Comparison of ENCODE assay signal across 22 cellular contexts in genomic region chr9:114491430-114492003, GRCh38. TPM values are rescaled to one million over a fixed set of nuclear protein-coding genes. Genes with fewer than 3 reads are reported as not detected.
DNase-seq lines count a peak whose midpoint lies in the region; ATAC-seq, FAIRE-seq and TF ChIP-seq lines count a peak whose summit lies in the region.
"Had no signal": no experiment of that assay in that cellular context is flagged by ENCODE, and none has a peak within 500 bp of the region (broad histone marks: within the 10 kb centered on the region; RNA-seq: fewer than 3 reads in every experiment).

No MANE protein-coding gene starts in this region.

- H3K4me3 Mint-ChIP-seq in GM23338 (no peak overlapping the region), WTC11 (no peak overlapping the region), endothelial cell (ENCODE audit: unreplicated experiment) (no peak overlapping the region)
- no peak overlapping the region for H3K4me3 Mint-ChIP-seq in stimulated activated effector memory CD8-positive, alpha-beta T cell treated with anti-CD3 and anti-CD28 coated beads, Interleukin-12 subunit alpha, Interleukin-12 subunit beta, amount 100 ng/mL, for 72 hours
- H3K4me3 Mint-ChIP-seq: B cell; CD4-positive, CD25-positive, alpha-beta regulatory T cell; CD8-positive, alpha-beta T cell had no signal

- DNase-seq in GM23338 (ENCODE audit: low spot score): peak; percentile 39
- DNase-seq in WTC11 (ENCODE audit: low spot score): no peak
- peak; percentile 42 for DNase-seq in kidney
- DNase-seq in testis: peak; percentile 28
- DNase-seq in activated T-cell treated with anti-CD3 and anti-CD28 coated beads, Interleukin-2, amount 50 U/mL, for 48 hours: no peak
- no peak for DNase-seq in endothelial cell (ENCODE audit: low spot score)
- DNase-seq in stimulated activated effector memory CD8-positive, alpha-beta T cell treated with anti-CD3 and anti-CD28 coated beads, Interleukin-12 subunit alpha, Interleukin-12 subunit beta, amount 100 ng/mL, for 72 hours (ENCODE audit: low spot score in 2 of 2): no peak
- DNase-seq: Caco-2; CD4-positive, CD25-positive, alpha-beta regulatory T cell; CD8-positive, alpha-beta T cell; DMS153; DND-41; GOT3; H7 had no signal

- H3K9me3 Mint-ChIP-seq in GM23338: no peaks in the 10 kb centered on the region
- H3K9me3 Mint-ChIP-seq in WTC11: no peaks in the 10 kb centered on the region
- H3K9me3 Mint-ChIP-seq in endothelial cell (ENCODE audit: unreplicated experiment): no peaks in the 10 kb centered on the region
- no peaks in the 10 kb centered on the region for H3K9me3 Mint-ChIP-seq in stimulated activated effector memory CD8-positive, alpha-beta T cell treated with anti-CD3 and anti-CD28 coated beads, Interleukin-12 subunit alpha, Interleukin-12 subunit beta, amount 100 ng/mL, for 72 hours
- H3K9me3 Mint-ChIP-seq: CD4-positive, CD25-positive, alpha-beta regulatory T cell; CD8-positive, alpha-beta T cell had no signal

- FAIRE-seq in kidney (lab: Jason Lieb, UNC): no peak
- FAIRE-seq: A204.1, G401.6, GM19239 had no signal

- H3K9ac ChIP-seq in kidney (ENCODE audit: low read length in 2 of 2): no peak overlapping the region
- H3K9ac ChIP-seq: BLaER1 had no signal

- H3K27ac Mint-ChIP-seq in GM23338: no peak overlapping the region
- H3K27ac Mint-ChIP-seq in WTC11: no peak overlapping the region
- no peak overlapping the region for H3K27ac Mint-ChIP-seq in endothelial cell (ENCODE audit: unreplicated experiment)
- H3K27ac Mint-ChIP-seq in stimulated activated effector memory CD8-positive, alpha-beta T cell treated with anti-CD3 and anti-CD28 coated beads, Interleukin-12 subunit alpha, Interleukin-12 subunit beta, amount 100 ng/mL, for 72 hours: no peak overlapping the region
- H3K27ac Mint-ChIP-seq: B cell; CD4-positive, CD25-positive, alpha-beta regulatory T cell; CD8-positive, alpha-beta T cell had no signal

- H3K27ac ChIP-seq in GM23338 (ENCODE audit: low read depth) (no peak overlapping the region), kidney (ENCODE audit: low read depth in 2 of 2, low read length in 2 of 2) (no peak overlapping the region), testis (no peak overlapping the region)
- H3K27ac ChIP-seq: 22Rv1, BLaER1, C4-2B had no signal

- H3K36me3 Mint-ChIP-seq in GM23338 (ENCODE audit: low read depth) (no peaks in the 10 kb centered on the region), WTC11 (no peaks in the 10 kb centered on the region), endothelial cell (ENCODE audit: low read depth, unreplicated experiment) (no peaks in the 10 kb centered on the region)
- H3K36me3 Mint-ChIP-seq in stimulated activated effector memory CD8-positive, alpha-beta T cell treated with anti-CD3 and anti-CD28 coated beads, Interleukin-12 subunit alpha, Interleukin-12 subunit beta, amount 100 ng/mL, for 72 hours: peaks cover 17% of the 10 kb centered on the region
- H3K36me3 Mint-ChIP-seq: CD4-positive, CD25-positive, alpha-beta regulatory T cell; CD8-positive, alpha-beta T cell had no signal

- H3F3A ChIP-seq in GM23338 (replicated peaks; ENCODE audit: low read depth): no peaks in the 10 kb centered on the region

- H3K27me3 Mint-ChIP-seq in GM23338 (ENCODE audit: insufficient read depth, low read depth, poor library complexity): peaks cover 3% of the 10 kb centered on the region
- no peaks in the 10 kb centered on the region for H3K27me3 Mint-ChIP-seq in WTC11 (ENCODE audit: low read depth)
- H3K27me3 Mint-ChIP-seq in endothelial cell (ENCODE audit: unreplicated experiment): peaks cover 2% of the 10 kb centered on the region
- H3K27me3 Mint-ChIP-seq: B cell had no signal

- POLR2A ChIA-PET in WTC11 (lab: Charles Lee): interaction anchor here (0.6 kb wide), 1 partner anchor 77 kb away, joined by 4 read pairs; no protein-coding TSS in a partner anchor

- WGBS in testis, 2 donors: 75 to 79% methylated on average over 17 of the region's 17 CpGs

- ATAC-seq in GM23338: peak; percentile 49
- peak; percentile 51 for ATAC-seq in WTC11
- ATAC-seq in stimulated activated effector memory CD8-positive, alpha-beta T cell treated with anti-CD3 and anti-CD28 coated beads, Interleukin-12 subunit alpha, Interleukin-12 subunit beta, amount 100 ng/mL, for 72 hours: no peak
- ATAC-seq: CD8-positive, alpha-beta T cell; HCT116 had no signal

- no peaks in the 10 kb centered on the region for H3K9me3 ChIP-seq in kidney (ENCODE audit: control insufficient read depth in 1 of 2, low read length in 2 of 2)
- H3K9me3 ChIP-seq in testis: no peaks in the 10 kb centered on the region
- H3K9me3 ChIP-seq: BLaER1, Caco-2 had no signal

- H3K9me2 ChIP-seq in GM23338 (ENCODE audit: insufficient read depth): no peaks in the 10 kb centered on the region

- no peak overlapping the region for H2AFZ ChIP-seq in GM23338

- intact Hi-C loops in kidney (cut with DNase I): no loop called here
- intact Hi-C loops in testis (cut with DNase I; ENCODE audit: low total_unique reads): no loop called here

- TF ChIP-seq CTCF in GM23338 (conservative IDR thresholded peaks at IDR 0.05; ENCODE audit: low read depth in 2 of 2) (no peak), WTC11 (IDR thresholded peaks at IDR 0.05) (no peak), kidney (IDR thresholded peaks at IDR 0.05; ENCODE audit: borderline replicate concordance, extremely low read depth, insufficient read depth) (no peak), testis (IDR thresholded peaks at IDR 0.05) (no peak), endothelial cell (IDR thresholded peaks at IDR 0.05; ENCODE audit: unreplicated experiment) (no peak)

- H3K36me3 ChIP-seq in GM23338 (ENCODE audit: insufficient read depth) (no peaks in the 10 kb centered on the region), kidney (ENCODE audit: control insufficient read depth in 1 of 2, insufficient read depth in 2 of 2, low read length in 2 of 2) (no peaks in the 10 kb centered on the region), testis (ENCODE audit: low read depth, missing control alignments) (no peaks in the 10 kb centered on the region)
- H3K36me3 ChIP-seq: BLaER1 had no signal

- peaks cover 3% of the 10 kb centered on the region; the same call in 1 of the 2 replicates for H3K4me1 ChIP-seq in GM23338 (ENCODE audit: insufficient read depth)
- H3K4me1 ChIP-seq in kidney (ENCODE audit: control insufficient read depth in 1 of 2, insufficient read depth in 1 of 2, low read depth in 1 of 2, low read length in 2 of 2): no peaks in the 10 kb centered on the region
- H3K4me1 ChIP-seq in testis: peaks cover 19% of the 10 kb centered on the region
- H3K4me1 ChIP-seq: Caco-2 had no signal

- H3K4me2 ChIP-seq in GM23338: no peak overlapping the region
- H3K4me2 ChIP-seq: BLaER1 had no signal

- H4K20me1 ChIP-seq in GM23338 (replicated peaks; ENCODE audit: insufficient read depth): no peaks in the 10 kb centered on the region; the same call in 1 of the 2 replicates
- H4K20me1 ChIP-seq: BLaER1 had no signal

- TF ChIP-seq POLR2A in testis (IDR thresholded peaks at IDR 0.05): no peak

- H3K4me1 Mint-ChIP-seq in GM23338 (peaks cover 9% of the 10 kb centered on the region; the same call in 2 of the 3 replicates), WTC11 (peaks cover 7% of the 10 kb centered on the region), endothelial cell (ENCODE audit: unreplicated experiment) (peaks cover 9% of the 10 kb centered on the region)
- H3K4me1 Mint-ChIP-seq in stimulated activated effector memory CD8-positive, alpha-beta T cell treated with anti-CD3 and anti-CD28 coated beads, Interleukin-12 subunit alpha, Interleukin-12 subunit beta, amount 100 ng/mL, for 72 hours: peaks cover 52% of the 10 kb centered on the region

- H3K27me3 ChIP-seq in GM23338 (ENCODE audit: insufficient read depth) (no peaks in the 10 kb centered on the region), testis (no peaks in the 10 kb centered on the region)
- H3K27me3 ChIP-seq: BLaER1 had no signal

- H3K4me3 ChIP-seq in GM23338 (no peak overlapping the region), kidney (ENCODE audit: low read length in 2 of 2) (no peak overlapping the region), testis (no peak overlapping the region)
- H3K4me3 ChIP-seq: BLaER1 had no signal

- no peaks in the 10 kb centered on the region for H3K79me2 ChIP-seq in GM23338 (replicated peaks; ENCODE audit: insufficient read depth)

- CTCF ChIA-PET in WTC11 (lab: Charles Lee): interaction anchor here (1.4 to 2.2 kb wide), 3 partner anchors 13 to 162 kb away, joined by 4 to 16 read pairs (median 7); no protein-coding TSS in a partner anchor

TF ChIP-seq in GM23338, 12 proteins besides CTCF, POLR2A, EP300 and RAD21 (continues in another document):
- TF ChIP-seq ZNF331 (CRISPR knock-in tag; IDR thresholded peaks at IDR 0.05; ENCODE audit: low read depth) (no peak), JUNB (IDR thresholded peaks at IDR 0.05; ENCODE audit: unreplicated experiment) (no peak), NANOG (IDR thresholded peaks at IDR 0.05; ENCODE audit: borderline replicate concordance) (no peak)

TF ChIP-seq in WTC11, 78 proteins besides CTCF, POLR2A, EP300 and RAD21 (continues in another document):
- TF ChIP-seq NFYB (CRISPR knock-in tag; conservative IDR thresholded peaks at IDR 0.05; ENCODE audit: low read depth) (no peak), E2F5 (CRISPR knock-in tag; IDR thresholded peaks at IDR 0.05) (no peak)

RNA-seq across cellular contexts. Expression of gene WHRN, which starts 13.8 kb away (rescaled TPM):
- 8.9 and 11.2 TPM in 2 replicates for total RNA-seq in GM23338 (2014; rRNA removed; shearing (Covaris generic))
- 7.2 and 8.3 TPM in 2 replicates for polyA plus RNA-seq in GM23338 (2016; fragmentation: Nextera tagmentation; extraction: Ambion mirVana)
- total RNA-seq in WTC11 (2021): 20.6 to 24.3 TPM (median 23.3 TPM) in 3 replicates
- total RNA-seq in kidney: 14.8 TPM
- polyA plus RNA-seq in kidney (ENCODE audit: insufficient read depth, low read depth, low replicate concordance): 4.4 TPM
- 100 to 1,000 TPM; 181 to 208 TPM for total RNA-seq in testis
- polyA plus RNA-seq in testis (ENCODE audit: insufficient read depth, low read depth, low replicate concordance): 70.3 TPM
- total RNA-seq in endothelial cell (ENCODE audit: unreplicated experiment): 4.1 TPM

Comparison
In these comparisons a context has a peak if more than half of its experiments do, and no peak if none do; other contexts are left out.
1. DNase-seq: peak in GM23338 (single experiment), kidney (single experiment) and testis (single experiment); none in WTC11 (single experiment), activated T-cell treated with anti-CD3 and anti-CD28 coated beads, Interleukin-2, amount 50 U/mL, for 48 hours (0 of 2), endothelial cell (single experiment) and stimulated activated effector memory CD8-positive, alpha-beta T cell treated with anti-CD3 and anti-CD28 coated beads, Interleukin-12 subunit alpha, Interleukin-12 subunit beta, amount 100 ng/mL, for 72 hours (0 of 2).